In the genomic region with DNA sequence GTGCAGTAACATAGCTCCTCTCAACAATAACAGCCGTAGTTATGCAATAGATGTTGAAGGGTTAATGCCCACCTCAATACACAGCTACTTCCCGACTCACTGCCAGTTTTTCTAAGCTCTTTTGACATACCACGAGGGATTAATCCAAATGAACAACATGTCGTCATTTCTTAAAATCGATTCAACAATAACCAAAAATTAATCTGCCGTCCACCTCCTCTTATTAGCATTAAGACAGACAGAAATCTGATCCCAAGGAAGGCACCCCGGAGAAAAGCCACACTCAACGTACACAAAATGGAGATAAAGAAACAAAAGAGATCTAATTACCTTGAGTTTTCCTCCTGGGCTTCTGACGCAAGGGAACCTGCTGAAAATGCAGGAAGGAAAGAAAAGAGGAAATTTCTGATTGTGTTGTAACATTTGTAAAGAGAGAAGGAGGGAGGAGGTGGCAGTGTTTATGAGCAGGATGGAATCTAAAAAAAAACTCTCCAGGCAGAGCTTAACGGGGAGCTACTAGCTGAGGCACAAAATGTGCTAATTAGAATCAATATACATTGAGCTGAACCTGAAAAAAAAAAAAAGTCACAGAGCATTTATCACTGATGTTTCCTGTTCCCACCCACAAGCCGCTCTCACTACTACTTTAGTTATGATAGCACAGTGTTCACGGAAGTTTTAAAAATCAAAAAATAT, we compare ENCODE assay signal across 8 cellular contexts.
A peak's percentile ranks its signal among the peaks of the same experiment; 100 is the strongest.
DNase-seq lines count a peak whose midpoint lies in the region; ATAC-seq and TF ChIP-seq lines count a peak whose summit lies in the region.

No MANE protein-coding gene starts in this region.

- TF ChIP-seq CTCF in MCF 10A (IDR thresholded peaks at IDR 0.05; ENCODE audit: unreplicated experiment) (no peak), mammary epithelial cell (conservative IDR thresholded peaks at IDR 0.05 in 1 of 2, IDR thresholded peaks at IDR 0.05 in 1 of 2; ENCODE audit: extremely low read depth in 1 of 2, insufficient read depth in 1 of 2, low read depth in 1 of 2, low read length in 2 of 2) (no peak), PC-9 (conservative IDR thresholded peaks at IDR 0.05) (no peak), esophagus squamous epithelium (IDR thresholded peaks at IDR 0.05) (no peak), stomach (IDR thresholded peaks at IDR 0.05) (no peak)

- H3K4me1 ChIP-seq in mammary epithelial cell (ENCODE audit: insufficient read depth, low read length) (no peaks in the 10 kb centered on the region), PC-9 (replicated peaks; ENCODE audit: insufficient read depth) (no peaks in the 10 kb centered on the region), esophagus squamous epithelium (peaks cover 9 to 56% (median 10%) of the 10 kb centered on the region in 3 donors), stomach (peaks cover 0 to 13% (median 0%) of the 10 kb centered on the region in 4 donors)

- H3K4me1 Mint-ChIP-seq in MCF 10A (ENCODE audit: insufficient read depth, unreplicated experiment): no peaks in the 10 kb centered on the region

- H3K9me3 ChIP-seq in mammary epithelial cell (replicated peaks; ENCODE audit: insufficient read depth, low read length) (no peaks in the 10 kb centered on the region), PC-9 (ENCODE audit: insufficient read depth, low read depth) (no peaks in the 10 kb centered on the region), esophagus squamous epithelium (no peaks in the 10 kb centered on the region), stomach (no peaks in the 10 kb centered on the region)

- H3K79me2 ChIP-seq in mammary epithelial cell (ENCODE audit: insufficient read depth, low read length) (no peaks in the 10 kb centered on the region), PC-9 (ENCODE audit: low read depth) (no peaks in the 10 kb centered on the region)

- TF ChIP-seq EP300 in stomach (IDR thresholded peaks at IDR 0.05): no peak

- H3K9me3 Mint-ChIP-seq in MCF 10A (ENCODE audit: unreplicated experiment): peaks cover 7% of the 10 kb centered on the region

- no peaks in the 10 kb centered on the region for H3K36me3 ChIP-seq in mammary epithelial cell (ENCODE audit: insufficient read depth, low read length)
- no peaks in the 10 kb centered on the region for H3K36me3 ChIP-seq in PC-9 (ENCODE audit: low read depth)
- no peaks in the 10 kb centered on the region for H3K36me3 ChIP-seq in esophagus squamous epithelium
- H3K36me3 ChIP-seq in stomach: no peaks in the 10 kb centered on the region

- H3K27me3 ChIP-seq in mammary epithelial cell (ENCODE audit: insufficient read depth, low read length) (no peaks in the 10 kb centered on the region), PC-9 (ENCODE audit: insufficient read depth, low read depth) (no peaks in the 10 kb centered on the region), esophagus squamous epithelium (no peaks in the 10 kb centered on the region), stomach (no peaks in the 10 kb centered on the region)

- intact Hi-C loops in MCF 10A (cut with micrococcal nuclease): no loop called here
- intact Hi-C loops in mammary epithelial cell (cut with micrococcal nuclease): no loop called here
- intact Hi-C loops in PC-9 (cut with micrococcal nuclease; ENCODE audit: unreplicated experiment): no loop called here
- intact Hi-C loops in esophagus squamous epithelium (cut with DNase I): no loop called here
- intact Hi-C loops in stomach (cut with DNase I; ENCODE audit: low total_unique reads): no loop called here

- H3K4me2 ChIP-seq in mammary epithelial cell (ENCODE audit: insufficient read depth, low read depth, low read length) (no peak overlapping the region), PC-9 (no peak overlapping the region)

- H3K4me3 ChIP-seq in mammary epithelial cell (replicated peaks in 1 of 3; ENCODE audit: insufficient read depth in 1 of 3, low read depth in 2 of 3, low read length in 3 of 3): no peak overlapping the region
- no peak overlapping the region for H3K4me3 ChIP-seq in PC-9
- H3K4me3 ChIP-seq in esophagus squamous epithelium: peak overlapping the region; percentile 25 to 59 (median 36)
- peak overlapping the region; percentile 9 to 33 (median 26) for H3K4me3 ChIP-seq in stomach

- DNase-seq in MCF 10A (ENCODE audit: unreplicated experiment) (peak; percentile 4), mammary epithelial cell (no peak), PC-9 (no peak), esophagus squamous epithelium (lab: John Stamatoyannopoulos, UW) (no peak), stomach (no peak), DMS 273 treated with DMSO at 0.1 percent for 48 hours (lab: John Stamatoyannopoulos, UW) (no peak)
- no peak for DNase-seq in effector CD8-positive, alpha-beta T cell (lab: John Stamatoyannopoulos, UW)

- CTCF ChIA-PET in MCF 10A (lab: Yijun Ruan, JAX): interaction anchor here (0.5 to 1.2 kb wide), 4 partner anchors 90 to 1043 kb away, joined by 3 to 4 read pairs (median 3); no protein-coding TSS in a partner anchor
- CTCF ChIA-PET in mammary epithelial cell (lab: Charles Lee; ENCODE audit: low non-redundant PET): interaction anchor here (0.6 kb wide), 1 partner anchor 211 kb away, joined by 3 read pairs; no protein-coding TSS in a partner anchor
- CTCF ChIA-PET in PC-9 (lab: Charles Lee): no interaction called here

- H3K9ac ChIP-seq in mammary epithelial cell (ENCODE audit: insufficient read depth, low read length): no peak overlapping the region

- dilution Hi-C loops in mammary epithelial cell (cut with HindIII; ENCODE audit: low sequenced_read_pairs): no loop called here

- 45% methylated on average over 12 of the region's 12 CpGs for WGBS in mammary epithelial cell (ENCODE audit: low coverage, missing lambda C conversion rate)
- 13 to 17% methylated on average over 12 of the region's 12 CpGs for WGBS in esophagus squamous epithelium, 2 donors
- 16 to 26% (median 20%) methylated on average over 12 of the region's 12 CpGs for WGBS in stomach, 5 donors

- in situ Hi-C loops in mammary epithelial cell (cut with MboI; ENCODE audit: low sequenced_read_pairs in 2 of 2): no loop called here

- no peaks in the 10 kb centered on the region for H3K36me3 Mint-ChIP-seq in MCF 10A (ENCODE audit: insufficient read depth, unreplicated experiment)

- no TSS peak for BruUV-seq in MCF 10A (replicated peaks; lab: Mats Ljungman, UMichigan)
- BruUV-seq in mammary epithelial cell (replicated peaks; lab: Mats Ljungman, UMichigan): no TSS peak
- BruUV-seq in PC-9 (replicated peaks; lab: Mats Ljungman, UMichigan): no TSS peak

- no peaks in the 10 kb centered on the region for H3K27me3 Mint-ChIP-seq in MCF 10A (ENCODE audit: insufficient read depth, unreplicated experiment)

- H4K20me1 ChIP-seq in mammary epithelial cell (ENCODE audit: insufficient read depth, low read length) (no peaks in the 10 kb centered on the region), PC-9 (ENCODE audit: insufficient read depth) (no peaks in the 10 kb centered on the region)

- no peak overlapping the region for H3K27ac ChIP-seq in mammary epithelial cell (ENCODE audit: insufficient read depth, low read depth, low read length)
- H3K27ac ChIP-seq in PC-9: no peak overlapping the region
- H3K27ac ChIP-seq in esophagus squamous epithelium: peak overlapping the region; percentile 41 to 73 (median 56)
- H3K27ac ChIP-seq in stomach: peak overlapping the region in 4 of 5 donors; percentile 29 to 72 (median 48)

- no peaks in the 10 kb centered on the region for H3F3A ChIP-seq in PC-9 (ENCODE audit: insufficient read depth, low read depth)

- POLR2A ChIA-PET in MCF 10A (lab: Yijun Ruan, JAX) (interaction anchor here (0.7 kb wide), 1 partner anchor 27 kb away, joined by 5 read pairs; no protein-coding TSS in a partner anchor), PC-9 (lab: Charles Lee; ENCODE audit: unreplicated experiment) (interaction anchor here (0.6 to 0.7 kb wide), 2 partner anchors 11 to 1638 kb away, joined by 5 to 14 read pairs; no protein-coding TSS in a partner anchor)

- no peak overlapping the region for H3K27ac Mint-ChIP-seq in MCF 10A (ENCODE audit: low read depth, unreplicated experiment)

- H2AFZ ChIP-seq in mammary epithelial cell (ENCODE audit: low read depth, low read length) (no peak overlapping the region), PC-9 (0 out of 2 replicates have a peak overlapping the region, but pooled peaks have one; percentile 52)

- peak; percentile 41 for ATAC-seq in HG03064 (IDR thresholded peaks at IDR 0.05; ENCODE audit: low read depth, unreplicated experiment)

- no peak overlapping the region for H3K4me3 Mint-ChIP-seq in MCF 10A (ENCODE audit: unreplicated experiment)

- H3K9me2 ChIP-seq in PC-9 (ENCODE audit: insufficient read depth): no peaks in the 10 kb centered on the region

- TF ChIP-seq POLR2A in esophagus squamous epithelium (IDR thresholded peaks at IDR 0.05): peak in 1 of 4 donors; percentile 27
- TF ChIP-seq POLR2A in stomach (IDR thresholded peaks at IDR 0.05): no peak

Comparison
In these comparisons a context has a peak if more than half of its experiments do, and no peak if none do; other contexts are left out.
1. H3K27ac ChIP-seq: peak in esophagus squamous epithelium (4 of 4) and stomach (4 of 5); none in mammary epithelial cell (single experiment) and PC-9 (single experiment).
2. H3K4me3 ChIP-seq: peak in esophagus squamous epithelium (4 of 4) and stomach (4 of 4); none in mammary epithelial cell (0 of 3) and PC-9 (single experiment).